In genomic region chr11:70579376-70579955, GRCh38 we compare ENCODE assay signal across 28 cellular contexts.
"Had no signal": no experiment of that assay in that cellular context is flagged by ENCODE, and none has a peak within 500 bp of the region (broad histone marks: within the 10 kb centered on the region; RNA-seq: fewer than 3 reads in every experiment).

No MANE protein-coding gene starts in this region.

- H3K36me3 Mint-ChIP-seq: activated naive CD4-positive, alpha-beta T cell treated with anti-CD3 and anti-CD28 coated beads, Interleukin-2, amount 50 U/mL, for 72 hours; WTC11 had no signal

- ATAC-seq: activated CD8-positive, alpha-beta T cell treated with anti-CD3 and anti-CD28 coated beads, Interleukin-2, amount 10 ng/mL, durations not matched to agents 7 days and 5 days; activated naive CD4-positive, alpha-beta T cell treated with anti-CD3 and anti-CD28 coated beads, Interleukin-2, amount 50 U/mL, for 72 hours; activated naive CD8-positive, alpha-beta T cell treated with anti-CD3 and anti-CD28 coated beads, Interleukin-2, amount 50 U/mL, for 24 hours; body of pancreas; T-helper 17 cell; WTC11 had no signal

- H3K9me3 Mint-ChIP-seq: activated naive CD4-positive, alpha-beta T cell treated with anti-CD3 and anti-CD28 coated beads, Interleukin-2, amount 50 U/mL, for 72 hours; activated naive CD8-positive, alpha-beta T cell treated with anti-CD3 and anti-CD28 coated beads, Interleukin-2, amount 50 U/mL, for 24 hours; WTC11 had no signal

- H3K4me1 Mint-ChIP-seq: activated naive CD8-positive, alpha-beta T cell treated with anti-CD3 and anti-CD28 coated beads, Interleukin-2, amount 50 U/mL, for 24 hours had no signal

- H3K36me3 ChIP-seq: ascending aorta, MG63, Peyer's patch, SJSA1 had no signal

- H3K27me3 Mint-ChIP-seq: activated naive CD8-positive, alpha-beta T cell treated with anti-CD3 and anti-CD28 coated beads, Interleukin-2, amount 50 U/mL, for 24 hours had no signal

- DNase-seq: activated CD4-positive, alpha-beta T cell treated with anti-CD3 and anti-CD28 coated beads for 48 hours; activated CD4-positive, alpha-beta T cell treated with anti-CD3 and anti-CD28 coated beads, Interleukin-2, amount 50 U/mL, for 4 hours; activated CD4-positive, CD25-positive, alpha-beta regulatory T cell treated with anti-CD3 and anti-CD28 coated beads, Interleukin-2, amount 50 U/mL, for 72 hours; activated CD8-positive, alpha-beta memory T cell treated with anti-CD3 and anti-CD28 coated beads, Interleukin-2, amount 50 U/mL, for 48 hours; activated CD8-positive, alpha-beta T cell treated with anti-CD3 and anti-CD28 coated beads, Interleukin-2, amount 10 ng/mL, durations not matched to agents 7 days and 5 days; activated naive CD4-positive, alpha-beta T cell treated with Interleukin-2 at 50 U/mL for 16 hours; activated naive CD8-positive, alpha-beta T cell treated with anti-CD3 and anti-CD28 coated beads, Interleukin-2, amount 50 U/mL, for 24 hours; activated T-cell treated with anti-CD3 and anti-CD28 coated beads, Interleukin-2, amount 50 U/mL, for 1 hour; amniotic stem cell; body of pancreas; MG63; MV-4-11; NCI-H1092 treated with DMSO at 0.1 percent for 48 hours; NCI-H1436 treated with DMSO at 0.1 percent for 48 hours; NCI-H187; NCI-H2081; NCI-H446; NCI-H524; Peyer's patch; SHP77; T-helper 17 cell; T-helper 9 cell had no signal

- H3K27ac Mint-ChIP-seq: activated CD8-positive, alpha-beta T cell treated with anti-CD3 and anti-CD28 coated beads, Interleukin-2, amount 10 ng/mL, durations not matched to agents 7 days and 5 days; activated naive CD8-positive, alpha-beta T cell treated with anti-CD3 and anti-CD28 coated beads, Interleukin-2, amount 50 U/mL, for 24 hours; T-helper 17 cell; WTC11 had no signal

- H3K9me3 ChIP-seq: ascending aorta, body of pancreas, MG63, Peyer's patch had no signal

- H3K4me1 ChIP-seq: ascending aorta, body of pancreas, Peyer's patch, SJSA1 had no signal

- H3K27me3 ChIP-seq: ascending aorta, body of pancreas, MG63, Peyer's patch, SJSA1 had no signal

- H3K27ac ChIP-seq: ascending aorta, body of pancreas, KMS-11, Peyer's patch, RWPE1, SJSA1 had no signal

- H3K4me3 ChIP-seq: ascending aorta, body of pancreas, MG63, Peyer's patch, SJSA1 had no signal

- H3K4me3 Mint-ChIP-seq: activated CD8-positive, alpha-beta T cell treated with anti-CD3 and anti-CD28 coated beads, Interleukin-2, amount 10 ng/mL, durations not matched to agents 7 days and 5 days; activated naive CD8-positive, alpha-beta T cell treated with anti-CD3 and anti-CD28 coated beads, Interleukin-2, amount 50 U/mL, for 24 hours; T-helper 17 cell; WTC11 had no signal
